ENCODE assay signal across 8 cellular contexts in the genomic region with DNA sequence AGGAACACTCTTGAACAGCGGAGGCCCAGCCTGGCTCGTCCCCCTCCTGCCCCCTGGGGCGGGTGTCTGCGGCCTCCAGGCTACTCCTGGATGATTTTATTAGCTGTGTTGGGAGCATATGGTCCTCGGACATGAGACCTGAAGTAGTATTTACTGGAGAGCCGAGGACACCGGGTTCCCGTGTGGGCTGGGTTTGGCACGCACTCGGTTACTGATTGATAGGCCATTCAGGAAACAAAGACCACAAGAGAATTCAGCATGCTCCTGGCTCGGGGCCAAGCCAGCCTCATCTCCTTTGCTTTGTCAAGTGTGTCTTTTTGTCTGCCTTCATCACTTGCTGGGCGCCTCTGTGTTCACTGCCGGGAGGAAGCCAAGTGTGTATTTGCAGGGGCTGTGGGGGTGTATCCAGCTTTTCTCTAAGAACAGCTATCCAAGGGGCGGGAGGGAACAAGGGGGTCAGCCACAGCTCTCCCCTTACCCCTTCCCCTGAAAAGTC.
DNase-seq lines count a peak whose midpoint lies in the region; ATAC-seq lines count a peak whose summit lies in the region.

No MANE protein-coding gene starts in this region.

- no peaks in the 10 kb centered on the region for H3K36me3 ChIP-seq in NT2/D1 (ENCODE audit: insufficient read depth, insufficient read length, low read length)

- DNase-seq in NOMO-1 treated with DMSO at 0.1 percent for 48 hours (lab: John Stamatoyannopoulos, UW; ENCODE audit: unreplicated experiment) (peak; percentile 41), NOMO-1 treated with dmso at 0.1 percent for 144 hours (lab: John Stamatoyannopoulos, UW; ENCODE audit: unreplicated experiment) (no peak), NT2/D1 (ENCODE audit: low read depth, low spot score) (peak; percentile 63), hepatic stellate cell (ENCODE audit: low spot score) (no peak)
- DNase-seq in activated T-helper 9 cell treated with anti-CD3 and anti-CD28 coated beads, Interleukin-2, amount 50 U/mL, for 16 hours (ENCODE audit: low read depth): peak; percentile 58
- DNase-seq in stimulated activated CD8-positive, alpha-beta memory T cell treated with anti-CD3 and anti-CD28 coated beads, Interleukin-15, amount 100 ng/mL, for 48 hours (ENCODE audit: low read depth in 2 of 2): peak; percentile 72 to 76

- peak; percentile 42 for ATAC-seq in HG03354 (IDR thresholded peaks at IDR 0.05; ENCODE audit: poor library complexity, severe bottlenecking, unreplicated experiment)

- H3K27me3 ChIP-seq in NT2/D1 (ENCODE audit: insufficient read depth, insufficient read length): no peaks in the 10 kb centered on the region
- no peaks in the 10 kb centered on the region for H3K27me3 ChIP-seq in layer of hippocampus (ENCODE audit: control insufficient read depth, insufficient read depth, low read length)

- H3K9me3 ChIP-seq in NT2/D1 (ENCODE audit: insufficient read depth, low read length): no peaks in the 10 kb centered on the region

- H3K27ac ChIP-seq in layer of hippocampus (ENCODE audit: low read depth, low read length): peak overlapping the region; percentile 0

- H3K4me1 ChIP-seq in NT2/D1 (ENCODE audit: insufficient read depth, insufficient read length): peaks cover 23% of the 10 kb centered on the region

- no peak overlapping the region for H3K4me3 ChIP-seq in NT2/D1 (ENCODE audit: insufficient read length, low read depth)

- H3K9ac ChIP-seq in NT2/D1 (ENCODE audit: insufficient read length, low read depth): peak overlapping the region; percentile 44

Comparison
In these comparisons a context has a peak if more than half of its experiments do, and no peak if none do; other contexts are left out.
1. DNase-seq: peak in NOMO-1 treated with DMSO at 0.1 percent for 48 hours (single experiment), NT2/D1 (single experiment), activated T-helper 9 cell treated with anti-CD3 and anti-CD28 coated beads, Interleukin-2, amount 50 U/mL, for 16 hours (single experiment) and stimulated activated CD8-positive, alpha-beta memory T cell treated with anti-CD3 and anti-CD28 coated beads, Interleukin-15, amount 100 ng/mL, for 48 hours (2 of 2); none in NOMO-1 treated with dmso at 0.1 percent for 144 hours (single experiment) and hepatic stellate cell (single experiment).